Comparison of ENCODE assay signal across 9 cellular contexts in the genomic region with DNA sequence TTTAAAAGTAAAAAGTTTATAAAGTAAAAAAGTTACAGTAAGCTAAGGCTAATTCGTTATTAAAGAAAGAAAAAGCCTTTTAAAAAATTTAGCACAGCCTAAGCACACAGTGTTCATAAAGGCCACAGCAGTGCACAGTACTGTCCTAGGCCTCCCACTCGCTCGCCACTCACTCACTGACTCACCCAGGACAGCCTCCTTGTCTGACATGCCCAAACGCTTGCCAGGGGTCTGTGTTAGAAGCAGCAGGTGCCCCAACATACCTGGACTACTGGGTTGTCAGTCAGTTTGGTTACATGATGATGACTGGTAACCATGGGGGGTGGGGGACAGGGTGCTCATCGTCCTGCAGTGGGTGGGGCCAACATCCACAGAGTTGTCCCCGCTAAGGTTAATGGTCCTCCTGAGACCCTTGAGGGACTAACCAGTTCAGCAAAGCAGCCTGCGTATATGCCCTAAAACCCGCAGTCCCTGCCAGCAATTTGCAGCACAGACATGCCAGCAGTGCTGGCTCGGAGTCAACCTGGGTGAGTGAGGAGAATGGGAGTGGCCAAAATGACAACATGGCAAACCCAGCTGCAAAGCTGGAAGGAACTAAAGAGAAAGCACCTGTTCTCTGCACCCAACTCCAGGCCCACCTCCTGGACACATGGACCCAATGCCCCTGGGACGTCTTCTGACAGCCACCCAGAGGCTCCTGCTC. TPM values are rescaled to one million over a fixed set of nuclear protein-coding genes. Genes with fewer than 3 reads are reported as not detected.
A peak's percentile ranks its signal among the peaks of the same experiment; 100 is the strongest.
DNase-seq lines count a peak whose midpoint lies in the region; ATAC-seq and TF ChIP-seq lines count a peak whose summit lies in the region.
"Had no signal": no experiment of that assay in that cellular context is flagged by ENCODE, and none has a peak within 500 bp of the region (broad histone marks: within the 10 kb centered on the region; RNA-seq: fewer than 3 reads in every experiment).

No MANE protein-coding gene starts in this region.

- WGBS in SK-N-SH (ENCODE audit: low lambda C conversion rate), result 79% methylated on average over 9 of the region's 10 CpGs
- 65% methylated on average over 10 of the region's 10 CpGs for WGBS in right cardiac atrium

- TF ChIP-seq CTCF in SK-N-SH (IDR thresholded peaks at IDR 0.05) (no peak), RWPE1 (conservative IDR thresholded peaks at IDR 0.05; ENCODE audit: low read depth) (no peak), thoracic aorta (IDR thresholded peaks at IDR 0.05) (no peak)

- H3K4me1 ChIP-seq in SK-N-SH (ENCODE audit: control insufficient read depth in 1 of 2, insufficient read depth in 2 of 2, low read depth in 1 of 2, low read length in 1 of 2) (peaks cover 0 to 4% of the 10 kb centered on the region in 2 experiments; a peak in 1 of 4 replicates), right cardiac atrium (ENCODE audit: control insufficient read depth, insufficient read depth, low read length) (no peaks in the 10 kb centered on the region), thoracic aorta (ENCODE audit: control insufficient read depth in 1 of 2, low read depth in 2 of 2) (peaks cover 8% of the 10 kb centered on the region in 2 donors)

- H3K27me3 ChIP-seq in SK-N-SH (ENCODE audit: insufficient read depth) (no peaks in the 10 kb centered on the region), right cardiac atrium (ENCODE audit: control insufficient read depth, insufficient read depth) (no peaks in the 10 kb centered on the region), thoracic aorta (replicated peaks; ENCODE audit: insufficient read depth) (no peaks in the 10 kb centered on the region)

- no peaks in the 10 kb centered on the region for H4K20me1 ChIP-seq in SK-N-SH (ENCODE audit: insufficient read depth)

- H3K79me2 ChIP-seq in SK-N-SH (ENCODE audit: insufficient read depth), result peaks cover 11% of the 10 kb centered on the region; the same call in 1 of the 2 replicates

- CTCF ChIA-PET in SK-N-SH (lab: Yijun Ruan, JAX), result no interaction called here
- CTCF ChIA-PET in RWPE1 (lab: Yijun Ruan, JAX), result interaction anchor here (0.7 kb wide), 1 partner anchor 15 kb away, joined by 3 read pairs; no protein-coding TSS in a partner anchor

- H3K36me3 ChIP-seq in SK-N-SH (replicated peaks in 1 of 2; ENCODE audit: control insufficient read depth in 1 of 2, insufficient read depth in 2 of 2, low read length in 1 of 2) (peaks cover 26 to 47% of the 10 kb centered on the region in 2 experiments), thoracic aorta (peaks cover 41% of the 10 kb centered on the region)

- no peak for TF ChIP-seq RAD21 in SK-N-SH (IDR thresholded peaks at IDR 0.05; ENCODE audit: low read length)

- no peak overlapping the region for H3K4me2 ChIP-seq in SK-N-SH

- intact Hi-C loops in right cardiac atrium (cut with DNase I), result loop anchor here in 1 of 4 donors (10.0 kb wide), 1 partner anchor 64 kb away; no protein-coding TSS in a partner anchor

- POLR2A ChIA-PET in SK-N-SH (lab: Yijun Ruan, JAX) (no interaction called here), RWPE1 (lab: Yijun Ruan, JAX; ENCODE audit: low non-redundant PET) (no interaction called here)

- no peak overlapping the region for H3K9ac ChIP-seq in SK-N-SH

- H3K4me3 ChIP-seq in SK-N-SH (ENCODE audit: low read depth in 2 of 2, low read length in 1 of 2) (no peak overlapping the region), right cardiac atrium (ENCODE audit: low read length) (no peak overlapping the region), thoracic aorta (no peak overlapping the region)

- ATAC-seq in SK-N-SH treated with all-trans-retinoic acid at 6 μM for 48 hours (peak; percentile 64), right cardiac atrium (peak; percentile 56 to 72), thoracic aorta (ENCODE audit: insufficient number of reproducible peaks, low FRiP score, low read depth) (peak; percentile 28)

- H3K27ac ChIP-seq in SK-N-SH (ENCODE audit: low read depth in 2 of 2, low read length in 1 of 2) (no peak overlapping the region), RWPE1 (peak overlapping the region; percentile 74), right cardiac atrium (ENCODE audit: low read length) (no peak overlapping the region), thoracic aorta (peak overlapping the region in 1 of 2 donors; percentile 66)

- H2AFZ ChIP-seq in SK-N-SH (ENCODE audit: low read depth), result no peak overlapping the region

- no peaks in the 10 kb centered on the region for H3F3A ChIP-seq in SK-N-SH (replicated peaks; ENCODE audit: insufficient read depth)

- DNase-seq in SK-N-SH (no peak), RWPE1 (ENCODE audit: low spot score) (peak; percentile 78), right cardiac atrium (peak in 1 of 3 donors; percentile 43), thoracic aorta (ENCODE audit: low spot score) (no peak), germinal center (ENCODE audit: low spot score) (no peak), nucleus accumbens (lab: John Stamatoyannopoulos, UW) (no peak), DMS153 (lab: John Stamatoyannopoulos, UW) (no peak)
- DNase-seq: activated T-cell treated with anti-CD3 and anti-CD28 coated beads, Interleukin-2, amount 50 U/mL, for 1 hour had no signal

- no peaks in the 10 kb centered on the region for H3K9me2 ChIP-seq in SK-N-SH

- H3K9me3 ChIP-seq in SK-N-SH (no peaks in the 10 kb centered on the region), right cardiac atrium (ENCODE audit: control insufficient read depth, low read length) (no peaks in the 10 kb centered on the region), thoracic aorta (no peaks in the 10 kb centered on the region)

- no peak for TF ChIP-seq EP300 in SK-N-SH (IDR thresholded peaks at IDR 0.05; ENCODE audit: borderline replicate concordance in 1 of 2, low read depth in 1 of 2, low read length in 1 of 2)

TF ChIP-seq in SK-N-SH treated with all-trans-retinoic acid at 6 μM for 48 hours, 23 proteins besides CTCF, POLR2A, EP300 and RAD21:
- TF ChIP-seq ZFP30 (CRISPR knock-in tag; IDR thresholded peaks at IDR 0.05) (no peak), OSR1 (CRISPR knock-in tag; IDR thresholded peaks at IDR 0.05) (no peak), RARB (CRISPR knock-in tag; IDR thresholded peaks at IDR 0.05) (no peak), BACH2 (CRISPR knock-in tag; IDR thresholded peaks at IDR 0.05; ENCODE audit: borderline replicate concordance) (no peak), CSDC2 (CRISPR knock-in tag; IDR thresholded peaks at IDR 0.05) (no peak), ARNTL (CRISPR knock-in tag; IDR thresholded peaks at IDR 0.05; ENCODE audit: borderline replicate concordance, low read depth) (no peak), PPARA (CRISPR knock-in tag; IDR thresholded peaks at IDR 0.05; ENCODE audit: borderline replicate concordance) (no peak)

TF ChIP-seq in SK-N-SH, 30 proteins besides CTCF, POLR2A, EP300 and RAD21:
- TF ChIP-seq NRF1 (IDR thresholded peaks at IDR 0.05; ENCODE audit: low read depth, low read length), result no peak
- TF ChIP-seq RCOR1 (IDR thresholded peaks at IDR 0.05; ENCODE audit: low read length), result no peak
- no peak for TF ChIP-seq MXI1 (IDR thresholded peaks at IDR 0.05; ENCODE audit: low read depth, low read length)
- TF ChIP-seq GATA2 (CRISPR knock-in tag; IDR thresholded peaks at IDR 0.05), result no peak
- TF ChIP-seq GABPA (IDR thresholded peaks at IDR 0.05; ENCODE audit: low read depth), result no peak
- no peak for TF ChIP-seq EZH2phosphoT487 (IDR thresholded peaks at IDR 0.05; ENCODE audit: borderline replicate concordance, low read depth)
- no peak for TF ChIP-seq MAX (IDR thresholded peaks at IDR 0.05; ENCODE audit: low read depth)
- no peak for TF ChIP-seq USF1 (IDR thresholded peaks at IDR 0.05; ENCODE audit: borderline replicate concordance, low read depth)
- no peak for TF ChIP-seq RXRA (IDR thresholded peaks at IDR 0.05; ENCODE audit: borderline replicate concordance, low read depth)
- TF ChIP-seq PBX3 (IDR thresholded peaks at IDR 0.05), result no peak
- TF ChIP-seq TCF12 (IDR thresholded peaks at IDR 0.05), result no peak
- no peak for TF ChIP-seq POLR2AphosphoS5 (IDR thresholded peaks at IDR 0.05; ENCODE audit: low read depth, low read length)
- TF ChIP-seq SMC3 (IDR thresholded peaks at IDR 0.05; ENCODE audit: low read depth, low read length), result no peak
- TF ChIP-seq TEAD4 (IDR thresholded peaks at IDR 0.05; ENCODE audit: borderline replicate concordance, insufficient read depth), result no peak
TF ChIP-seq in SK-N-SH: peak in this region for 0.

RNA-seq across cellular contexts. Expression of gene CYFIP1, which starts 49.2 kb away (rescaled TPM):
- polyA plus RNA-seq in SK-N-SH (2012; rRNA removed) (53.4 and 53.6 TPM in 2 replicates), right cardiac atrium (12.2 TPM)
- 41.6 and 51.6 TPM in 2 replicates for polyA plus RNA-seq in SK-N-SH (2012; cell fraction: cytosol; rRNA removed)
- 98.1 and 111 TPM in 2 replicates for polyA plus RNA-seq in SK-N-SH (2012; cell fraction: nucleus; rRNA removed)
- total RNA-seq in right cardiac atrium (10 to 100 TPM; 30.3 to 42.5 (median 36.3) TPM), thoracic aorta (100 to 1,000 TPM; 112 to 150 TPM)
